In the genomic region with DNA sequence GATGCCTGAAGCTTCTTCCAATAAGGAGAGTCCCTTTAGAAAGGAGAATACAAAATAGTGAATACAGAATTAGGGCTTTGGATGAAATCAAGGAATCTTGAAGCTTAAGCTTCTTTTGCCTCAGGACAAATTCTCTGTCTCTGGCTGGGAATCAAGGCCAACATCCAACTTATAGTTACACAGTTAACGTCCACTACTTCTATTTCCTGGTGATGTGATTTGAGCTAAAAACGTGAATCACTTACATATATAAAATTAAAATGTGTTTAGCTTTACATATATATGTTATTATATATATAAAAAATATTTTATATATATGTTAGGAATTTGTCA, we compare ENCODE assay signal across 15 cellular contexts. TPM values are rescaled to one million over a fixed set of nuclear protein-coding genes. Genes with fewer than 3 reads are reported as not detected.
DNase-seq lines count a peak whose midpoint lies in the region; ATAC-seq and TF ChIP-seq lines count a peak whose summit lies in the region.
"Had no signal": no experiment of that assay in that cellular context is flagged by ENCODE, and none has a peak within 500 bp of the region (broad histone marks: within the 10 kb centered on the region; RNA-seq: fewer than 3 reads in every experiment).

No MANE protein-coding gene starts in this region.

- H2BK120ac ChIP-seq in mesenchymal stem cell (ENCODE audit: low read depth, low read length) = no peak overlapping the region

- H3K4ac ChIP-seq in mesenchymal stem cell (ENCODE audit: low read depth in 1 of 2, low read length in 2 of 2) = no peak overlapping the region

- peak overlapping the region in 4 of 5 experiments; percentile 23 to 87 (median 66) for H3K27ac Mint-ChIP-seq in brain
- H3K27ac Mint-ChIP-seq in neural crest cell (ENCODE audit: unreplicated experiment) = peak overlapping the region; percentile 79

- peaks cover 29% of the 10 kb centered on the region for H3K4me1 Mint-ChIP-seq in brain
- H3K4me1 Mint-ChIP-seq in neural crest cell = peaks cover 25% of the 10 kb centered on the region

- H3K18ac ChIP-seq in mesenchymal stem cell (ENCODE audit: low read depth in 1 of 2, low read length in 2 of 2) = no peak overlapping the region

- H3K4me2 ChIP-seq in mesenchymal stem cell (ENCODE audit: low read length, poor library complexity, severe bottlenecking) = no peak overlapping the region
- H3K4me2 ChIP-seq: PC-9 had no signal

- H3K14ac ChIP-seq in mesenchymal stem cell (ENCODE audit: low read length in 2 of 2) = no peak overlapping the region

- H3K36me3 Mint-ChIP-seq in brain (no peaks in the 10 kb centered on the region), neural crest cell (ENCODE audit: low read depth) (peaks cover 8% of the 10 kb centered on the region)

- no peak overlapping the region for H2BK15ac ChIP-seq in mesenchymal stem cell (ENCODE audit: low read depth, poor library complexity, severe bottlenecking)

- no peak for ATAC-seq in GM18517 (IDR thresholded peaks at IDR 0.05; ENCODE audit: unreplicated experiment)
- ATAC-seq in HG02884 (IDR thresholded peaks at IDR 0.05; ENCODE audit: unreplicated experiment) = no peak

- no peak overlapping the region for H2AFZ ChIP-seq in mesenchymal stem cell (ENCODE audit: low read depth, low read length)
- H2AFZ ChIP-seq: PC-9 had no signal

- H3K9me3 ChIP-seq in skeletal muscle tissue (ENCODE audit: control insufficient read depth in 3 of 3, low read length in 3 of 3) (no peaks in the 10 kb centered on the region), mesenchymal stem cell (ENCODE audit: control insufficient read depth, low read length) (peaks cover 5% of the 10 kb centered on the region)

- peak; percentile 29 for DNase-seq in EH (ENCODE audit: low read depth)
- DNase-seq in neural crest cell (ENCODE audit: low read depth, low spot score) = no peak
- no peak for DNase-seq in mesenchymal stem cell
- DNase-seq: COR-L47, EL, GOT3, NCI-H1092, NCI-H146, NCI-H2081 treated with DMSO at 0.1 percent for 48 hours, NCI-H510A treated with DMSO at 0.1 percent for 48 hours, PC-9 had no signal

- no peak overlapping the region for H3K9ac ChIP-seq in skeletal muscle tissue (ENCODE audit: low read depth in 1 of 3, low read length in 3 of 3)
- no peak overlapping the region for H3K9ac ChIP-seq in mesenchymal stem cell (ENCODE audit: low read length)

- H3K27ac ChIP-seq in skeletal muscle tissue (ENCODE audit: low read depth, low read length) (peak overlapping the region; percentile 77), mesenchymal stem cell (ENCODE audit: low read length, poor library complexity, severe bottlenecking) (no peak overlapping the region)
- H3K27ac ChIP-seq: PC-9 had no signal

- H3K79me1 ChIP-seq in mesenchymal stem cell (replicated peaks; ENCODE audit: low read length, poor library complexity, severe bottlenecking) = no peaks in the 10 kb centered on the region

- H3K27me3 ChIP-seq in skeletal muscle tissue (ENCODE audit: control insufficient read depth in 3 of 3, insufficient read depth in 3 of 3, low read length in 3 of 3) (no peaks in the 10 kb centered on the region), mesenchymal stem cell (ENCODE audit: control insufficient read depth in 1 of 2, insufficient read depth in 1 of 2, low read length in 2 of 2) (no peaks in the 10 kb centered on the region)

- no peak overlapping the region for H2AK5ac ChIP-seq in mesenchymal stem cell (ENCODE audit: low read length, severe bottlenecking)

- H3K36me3 ChIP-seq in skeletal muscle tissue (ENCODE audit: control insufficient read depth in 3 of 3, insufficient read depth in 3 of 3, low read length in 3 of 3) (no peaks in the 10 kb centered on the region), mesenchymal stem cell (ENCODE audit: control insufficient read depth in 1 of 2, insufficient read depth in 2 of 2, low read depth in 1 of 2, low read length in 2 of 2) (no peaks in the 10 kb centered on the region)

- H3K9me3 Mint-ChIP-seq in brain = peaks cover 4 to 11% (median 5%) of the 10 kb centered on the region in 5 experiments
- H3K9me3 Mint-ChIP-seq in neural crest cell = peaks cover 3% of the 10 kb centered on the region

- H2BK5ac ChIP-seq in mesenchymal stem cell (ENCODE audit: low read depth, low read length, poor library complexity, severe bottlenecking) = no peak overlapping the region

- H3K4me3 ChIP-seq in skeletal muscle tissue (ENCODE audit: low read length in 3 of 3) (no peak overlapping the region), mesenchymal stem cell (ENCODE audit: insufficient read depth in 1 of 2, low read depth in 1 of 2, low read length in 2 of 2) (no peak overlapping the region)
- H3K4me3 ChIP-seq: PC-9 had no signal

- peak overlapping the region in 1 of 5 experiments; percentile 21 for H3K4me3 Mint-ChIP-seq in brain
- H3K4me3 Mint-ChIP-seq in neural crest cell = no peak overlapping the region

- no peak overlapping the region for H4K91ac ChIP-seq in mesenchymal stem cell (ENCODE audit: low read length)

- H3K23ac ChIP-seq in mesenchymal stem cell (ENCODE audit: low read length in 2 of 2) = no peak overlapping the region

- no peak for TF ChIP-seq CTCF in brain (conservative IDR thresholded peaks at IDR 0.05)
- TF ChIP-seq CTCF in neural crest cell (conservative IDR thresholded peaks at IDR 0.05) = no peak

- H3K27me3 Mint-ChIP-seq in brain = peaks cover 2% of the 10 kb centered on the region
- H3K27me3 Mint-ChIP-seq in neural crest cell (ENCODE audit: low read depth) = no peaks in the 10 kb centered on the region

- H2BK12ac ChIP-seq in mesenchymal stem cell (ENCODE audit: low read length in 2 of 2) = no peak overlapping the region

- no CpG with 5 or more reads among the region's 2 CpGs for WGBS in mesenchymal stem cell

- H3K4me1 ChIP-seq in skeletal muscle tissue (ENCODE audit: control insufficient read depth in 3 of 3, insufficient read depth in 3 of 3, low read length in 3 of 3) (peaks cover 7 to 14% (median 11%) of the 10 kb centered on the region in 3 donors), mesenchymal stem cell (ENCODE audit: control insufficient read depth, insufficient read depth, low read depth, low read length) (no peaks in the 10 kb centered on the region)

- H4K8ac ChIP-seq in mesenchymal stem cell (ENCODE audit: low read length) = no peak overlapping the region

RNA-seq across cellular contexts. Expression of gene INPP5F, which starts 11.4 kb away (rescaled TPM):
- polyA plus RNA-seq in brain (ENCODE audit: insufficient read depth, low read depth, low replicate concordance) = 14.4 TPM
- total RNA-seq in neural crest cell (95.4 and 99.9 TPM in 2 replicates), skeletal muscle tissue (11.5 TPM)
- polyA plus RNA-seq in mesenchymal stem cell (2013, experiment 1 of 2) = 24.1 TPM
- polyA plus RNA-seq in mesenchymal stem cell (2013, experiment 2 of 2) = 25.7 TPM
